ENCODE assay signal across 1 cellular context in the genomic region with DNA sequence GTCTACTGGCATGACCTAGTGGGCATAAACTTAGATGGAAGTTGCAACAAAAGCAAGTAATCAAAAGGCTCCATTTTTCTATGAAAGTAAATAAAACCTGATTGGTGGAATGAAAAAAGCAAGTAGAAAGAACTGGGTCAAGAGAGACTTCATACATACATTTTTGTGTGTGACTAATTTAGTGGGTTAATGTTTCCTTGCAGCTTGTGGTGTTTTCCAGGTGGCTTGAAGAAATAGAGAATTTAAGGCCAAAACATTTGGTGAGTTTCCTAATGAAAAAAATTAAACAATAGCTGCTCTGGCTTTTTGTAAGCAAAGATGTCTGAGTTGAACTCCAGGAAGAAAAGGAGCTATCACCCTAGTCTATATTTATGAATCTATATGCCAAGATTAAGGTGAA.
TF ChIP-seq lines count a peak whose summit lies in the region.

No MANE protein-coding gene starts in this region.

TF ChIP-seq in GM23338, 12 proteins besides CTCF, POLR2A, EP300 and RAD21 (continued from another document):
- TF ChIP-seq, protein P1, sequence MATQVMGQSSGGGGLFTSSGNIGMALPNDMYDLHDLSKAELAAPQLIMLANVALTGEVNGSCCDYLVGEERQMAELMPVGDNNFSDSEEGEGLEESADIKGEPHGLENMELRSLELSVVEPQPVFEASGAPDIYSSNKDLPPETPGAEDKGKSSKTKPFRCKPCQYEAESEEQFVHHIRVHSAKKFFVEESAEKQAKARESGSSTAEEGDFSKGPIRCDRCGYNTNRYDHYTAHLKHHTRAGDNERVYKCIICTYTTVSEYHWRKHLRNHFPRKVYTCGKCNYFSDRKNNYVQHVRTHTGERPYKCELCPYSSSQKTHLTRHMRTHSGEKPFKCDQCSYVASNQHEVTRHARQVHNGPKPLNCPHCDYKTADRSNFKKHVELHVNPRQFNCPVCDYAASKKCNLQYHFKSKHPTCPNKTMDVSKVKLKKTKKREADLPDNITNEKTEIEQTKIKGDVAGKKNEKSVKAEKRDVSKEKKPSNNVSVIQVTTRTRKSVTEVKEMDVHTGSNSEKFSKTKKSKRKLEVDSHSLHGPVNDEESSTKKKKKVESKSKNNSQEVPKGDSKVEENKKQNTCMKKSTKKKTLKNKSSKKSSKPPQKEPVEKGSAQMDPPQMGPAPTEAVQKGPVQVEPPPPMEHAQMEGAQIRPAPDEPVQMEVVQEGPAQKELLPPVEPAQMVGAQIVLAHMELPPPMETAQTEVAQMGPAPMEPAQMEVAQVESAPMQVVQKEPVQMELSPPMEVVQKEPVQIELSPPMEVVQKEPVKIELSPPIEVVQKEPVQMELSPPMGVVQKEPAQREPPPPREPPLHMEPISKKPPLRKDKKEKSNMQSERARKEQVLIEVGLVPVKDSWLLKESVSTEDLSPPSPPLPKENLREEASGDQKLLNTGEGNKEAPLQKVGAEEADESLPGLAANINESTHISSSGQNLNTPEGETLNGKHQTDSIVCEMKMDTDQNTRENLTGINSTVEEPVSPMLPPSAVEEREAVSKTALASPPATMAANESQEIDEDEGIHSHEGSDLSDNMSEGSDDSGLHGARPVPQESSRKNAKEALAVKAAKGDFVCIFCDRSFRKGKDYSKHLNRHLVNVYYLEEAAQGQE (IDR thresholded peaks at IDR 0.05; ENCODE audit: unreplicated experiment), result no peak
- TF ChIP-seq ZNF331 (CRISPR knock-in tag; IDR thresholded peaks at IDR 0.05; ENCODE audit: low read depth) (no peak), EZH2 (IDR thresholded peaks at IDR 0.05; ENCODE audit: low read depth, unreplicated experiment) (no peak), STAT1 (IDR thresholded peaks at IDR 0.05; ENCODE audit: unreplicated experiment) (no peak)
